8 cellular contexts compared by ENCODE assay signal in the genomic region with DNA sequence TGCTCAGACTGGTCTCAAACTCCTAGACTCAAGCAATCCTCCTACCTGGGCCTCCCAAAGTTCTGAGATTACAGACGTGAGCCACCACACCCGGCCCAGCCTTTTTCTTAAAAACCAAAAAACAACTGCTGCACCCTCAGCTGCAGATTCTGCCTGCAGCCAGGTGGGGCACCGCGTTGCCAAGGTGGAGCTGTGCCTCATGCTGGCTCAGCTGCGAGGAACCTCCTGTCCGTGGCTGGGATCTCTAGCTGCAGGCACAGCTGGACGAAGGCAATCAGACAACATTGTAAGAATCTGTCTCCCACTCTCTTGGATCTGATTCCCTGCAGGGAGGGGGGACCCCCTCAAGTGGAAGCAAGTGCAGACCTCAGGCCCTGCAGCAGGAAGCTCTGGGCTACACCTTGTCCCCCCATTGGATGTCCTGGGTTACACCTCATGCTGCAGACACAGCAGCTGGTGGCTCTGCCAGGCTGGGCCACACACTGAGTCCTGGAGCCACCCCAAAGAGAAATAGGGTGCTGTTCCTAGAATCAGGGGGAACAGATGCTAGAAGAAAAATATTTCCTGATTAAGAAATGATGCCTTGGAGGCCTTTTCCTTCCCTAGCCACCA. TPM values are rescaled to one million over a fixed set of nuclear protein-coding genes. Genes with fewer than 3 reads are reported as not detected.
A peak's percentile ranks its signal among the peaks of the same experiment; 100 is the strongest.
DNase-seq lines count a peak whose midpoint lies in the region; ATAC-seq and TF ChIP-seq lines count a peak whose summit lies in the region.

No MANE protein-coding gene starts in this region.

- no peaks in the 10 kb centered on the region for H3K27me3 ChIP-seq in BJ (ENCODE audit: control insufficient read depth, insufficient read depth, low read length)
- H3K27me3 ChIP-seq in dorsolateral prefrontal cortex = peaks cover 0 to 8% (median 0%) of the 10 kb centered on the region in 45 donors

- peak overlapping the region; percentile 97 for H3K27ac Mint-ChIP-seq in nephron progenitor cell

- H3K27ac ChIP-seq in dorsolateral prefrontal cortex = peak overlapping the region in 55 of 59 donors; percentile 10 to 94 (median 79)

- no peak for ATAC-seq in GM19467 (IDR thresholded peaks at IDR 0.05; ENCODE audit: unreplicated experiment)

- no peak for DNase-seq in BJ (ENCODE audit: low read depth)
- peak; percentile 36 for DNase-seq in M059J (ENCODE audit: low read depth)
- no peak for DNase-seq in dorsolateral prefrontal cortex
- DNase-seq in nephron progenitor cell = no peak
- no peak for DNase-seq in putamen (ENCODE audit: low spot score)
- DNase-seq in AG20443 (ENCODE audit: low spot score) = no peak
- DNase-seq in activated CD4-positive, CD25-positive, alpha-beta regulatory T cell (lab: John Stamatoyannopoulos, UW) = no peak

- H3K4me3 Mint-ChIP-seq in nephron progenitor cell = no peak overlapping the region

- intact Hi-C loops in dorsolateral prefrontal cortex (cut with DNase I) = no loop called here

- no peaks in the 10 kb centered on the region for H3K9me3 Mint-ChIP-seq in nephron progenitor cell

- no peaks in the 10 kb centered on the region for H3K36me3 Mint-ChIP-seq in nephron progenitor cell (ENCODE audit: low read depth)

- CTCF ChIA-PET in BJ (lab: Yijun Ruan, JAX) = interaction anchor here (0.9 to 2.1 kb wide), 9 partner anchors 10 to 50 kb away, joined by 3 to 9 read pairs (median 4); no protein-coding TSS in a partner anchor

- POLR2A ChIA-PET in BJ (lab: Charles Lee) = interaction anchor here (0.6 to 1.3 kb wide), 5 partner anchors 10 to 721 kb away, joined by 3 to 18 read pairs (median 11); partner anchors contain the start of genes AFG3L2 and TUBB6

- TF ChIP-seq CTCF in BJ (IDR thresholded peaks at IDR 0.05; ENCODE audit: insufficient read depth, low read depth, low read length) (no peak), dorsolateral prefrontal cortex (IDR thresholded peaks at IDR 0.05 in 54 of 56, conservative IDR thresholded peaks at IDR 0.05 in 2 of 56; ENCODE audit: low read depth in 1 of 56, partially characterized antibody in 56 of 56) (no peak), nephron progenitor cell (IDR thresholded peaks at IDR 0.05) (no peak)

- no peaks in the 10 kb centered on the region for H3K36me3 ChIP-seq in BJ (ENCODE audit: control insufficient read depth, insufficient read depth, low read length)

- peaks cover 13% of the 10 kb centered on the region for H3K27me3 Mint-ChIP-seq in nephron progenitor cell (ENCODE audit: low read depth, poor library complexity)

- peaks cover 60% of the 10 kb centered on the region for H3K4me1 Mint-ChIP-seq in nephron progenitor cell

- H3K4me3 ChIP-seq in BJ (ENCODE audit: low read depth, low read length) (peak overlapping the region; percentile 42), dorsolateral prefrontal cortex (peak overlapping the region in 41 of 59 donors; percentile 4 to 52 (median 32))

RNA-seq across cellular contexts. Expression of gene CIDEA, which starts 24.1 kb away (rescaled TPM):
- polyA plus RNA-seq in BJ (2011; rRNA removed) = not detected in 2 replicates
- not detected in 2 replicates for polyA minus RNA-seq in BJ (2011; rRNA and poly(A)+ RNA removed)
- total RNA-seq in M059J (2014; rRNA removed; shearing (Covaris generic)) = not detected in 2 replicates
- total RNA-seq in dorsolateral prefrontal cortex = 10 to 100 TPM in 10 of 120 experiments, 1 to 10 TPM in 110; 2.0 to 14.5 (median 6.9) TPM

RNA-seq across cellular contexts. Expression of gene TUBB6, which starts 29.8 kb away (rescaled TPM):
- polyA plus RNA-seq in BJ (2011; rRNA removed) = 537 and 765 TPM in 2 replicates
- 374 and 543 TPM in 2 replicates for polyA minus RNA-seq in BJ (2011; rRNA and poly(A)+ RNA removed)
- 207 and 350 TPM in 2 replicates for total RNA-seq in M059J (2014; rRNA removed; shearing (Covaris generic))
- total RNA-seq in dorsolateral prefrontal cortex = 10 to 100 TPM in 65 of 120 experiments, 1 to 10 TPM in 55; 3.0 to 28.4 (median 10.7) TPM
